In genomic region chr10:34101001-34101400, GRCh38 we compare ENCODE assay signal across 1 cellular context.
TF ChIP-seq lines count a peak whose summit lies in the region.

No MANE protein-coding gene starts in this region.

TF ChIP-seq in GM12878, 131 proteins besides CTCF, POLR2A, EP300 and RAD21 (continued from another document):
- no peak for TF ChIP-seq MTA3 (IDR thresholded peaks at IDR 0.05; ENCODE audit: borderline replicate concordance, low read length)
- no peak for TF ChIP-seq SUZ12 (IDR thresholded peaks at IDR 0.05; ENCODE audit: unreplicated experiment)
- TF ChIP-seq NR2C1 (IDR thresholded peaks at IDR 0.05) = no peak
- TF ChIP-seq BHLHE40 (IDR thresholded peaks at IDR 0.05; ENCODE audit: borderline replicate concordance in 1 of 2, low read depth in 2 of 2, low read length in 1 of 2) = no peak
